In the genomic region with DNA sequence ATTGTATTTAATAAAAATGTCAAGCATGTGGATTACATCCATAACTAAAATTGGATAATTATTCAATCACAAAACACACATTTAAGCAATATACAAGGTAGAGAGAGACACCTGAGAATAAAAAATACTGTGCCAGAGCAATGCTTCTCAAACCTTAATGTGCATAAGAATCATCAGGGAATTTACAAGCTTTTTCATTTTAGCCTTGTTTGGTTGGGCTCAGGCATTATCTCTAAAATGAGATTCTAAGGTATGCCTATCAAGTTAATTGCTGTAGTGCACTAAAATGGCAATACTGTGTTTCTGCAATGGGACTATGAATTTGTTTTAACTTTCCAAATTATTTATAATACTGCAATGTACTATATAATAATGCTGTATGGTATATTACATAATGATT, we compare ENCODE assay signal across 1 cellular context.
TF ChIP-seq lines count a peak whose summit lies in the region.

No MANE protein-coding gene starts in this region.

TF ChIP-seq in K562, 482 proteins besides CTCF, POLR2A, EP300 and RAD21:
- TF ChIP-seq SIRT6 (IDR thresholded peaks at IDR 0.05; ENCODE audit: low read depth, low read length) (no peak), KLF16 (IDR thresholded peaks at IDR 0.05) (no peak), SIN3A (IDR thresholded peaks at IDR 0.05; ENCODE audit: borderline replicate concordance in 2 of 2, control insufficient read depth in 1 of 2, low read depth in 2 of 2, low read length in 2 of 2) (0 out of 4 replicates have a peak, but pooled peaks of 1 of the 2 experiments have one; percentile 12), POLR2B (IDR thresholded peaks at IDR 0.05; ENCODE audit: low read depth, partially characterized antibody) (no peak), SAFB2 (IDR thresholded peaks at IDR 0.05; ENCODE audit: borderline replicate concordance, low read depth, low read length, severe bottlenecking) (no peak), ILF3 (IDR thresholded peaks at IDR 0.05; ENCODE audit: borderline replicate concordance) (0 out of 2 replicates have a peak, but pooled peaks have one; percentile 56)
